15 cellular contexts compared by ENCODE assay signal in the genomic region with DNA sequence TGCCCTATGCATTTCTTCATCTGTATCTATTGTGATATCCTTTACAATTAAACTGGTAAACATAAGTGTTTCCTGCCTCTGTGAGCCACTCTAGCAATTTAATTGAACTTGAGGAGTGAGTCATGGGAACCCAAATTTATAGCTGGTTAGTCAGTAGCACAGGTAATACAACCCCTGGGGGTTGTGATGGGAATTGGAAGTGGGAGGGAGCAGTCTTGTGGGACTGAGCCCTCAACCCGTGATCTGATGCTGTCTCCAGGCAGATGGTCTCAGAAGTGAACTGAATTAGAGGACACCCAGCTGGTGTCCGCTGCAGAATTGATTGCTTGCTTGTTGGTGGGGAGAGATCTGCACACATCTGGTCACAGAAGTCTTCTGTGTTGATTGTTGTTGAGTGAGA. TPM values are rescaled to one million over a fixed set of nuclear protein-coding genes. Genes with fewer than 3 reads are reported as not detected.
DNase-seq lines count a peak whose midpoint lies in the region; ATAC-seq and TF ChIP-seq lines count a peak whose summit lies in the region.
"Had no signal": no experiment of that assay in that cellular context is flagged by ENCODE, and none has a peak within 500 bp of the region (broad histone marks: within the 10 kb centered on the region; RNA-seq: fewer than 3 reads in every experiment).

No MANE protein-coding gene starts in this region.

- H3K4me3 ChIP-seq in HCT116 (replicated peaks in 1 of 2; ENCODE audit: low read depth in 1 of 2, low read length in 2 of 2) (peak overlapping the region in 1 of 2 experiments; percentile 14; a peak in 1 of 4 replicates), neural progenitor cell (no peak overlapping the region)
- H3K4me3 ChIP-seq: spleen, testis had no signal

- H3K4me3 Mint-ChIP-seq in neural progenitor cell: no peak overlapping the region
- H3K4me3 Mint-ChIP-seq in osteocyte (ENCODE audit: unreplicated experiment): no peak overlapping the region

- RAD21 ChIA-PET in HCT116 (lab: Charles Lee; ENCODE audit: low non-redundant PET in 1 of 2, low total read pairs in 2 of 2, uncharacterized antibody in 2 of 2, unreplicated experiment in 2 of 2): interaction anchor here in 1 of 2 experiments (0.5 kb wide), 1 partner anchor 17 kb away, joined by 4 read pairs; no protein-coding TSS in a partner anchor

- H3K9me3 Mint-ChIP-seq in neural progenitor cell: peaks cover 7% of the 10 kb centered on the region
- no peaks in the 10 kb centered on the region for H3K9me3 Mint-ChIP-seq in osteocyte (ENCODE audit: unreplicated experiment)

- H3K27ac Mint-ChIP-seq in neural progenitor cell (peak overlapping the region; percentile 22), osteocyte (ENCODE audit: unreplicated experiment) (no peak overlapping the region)

- H3K36me3 Mint-ChIP-seq in neural progenitor cell: no peaks in the 10 kb centered on the region
- no peaks in the 10 kb centered on the region for H3K36me3 Mint-ChIP-seq in osteocyte (ENCODE audit: unreplicated experiment)

- peak; percentile 74 for DNase-seq in HCT116 (ENCODE audit: low read depth, low spot score)
- DNase-seq in NCI-H2107 (lab: John Stamatoyannopoulos, UW): peak; percentile 83
- no peak for DNase-seq in neural progenitor cell (ENCODE audit: low spot score)
- DNase-seq in AG08396 (ENCODE audit: low spot score): no peak
- no peak for DNase-seq in osteocyte (ENCODE audit: extremely low spot score, unreplicated experiment)
- DNase-seq: activated CD4-positive, alpha-beta T cell treated with anti-CD3 and anti-CD28 coated beads for 1 hour; activated T-cell treated with anti-CD3 and anti-CD28 coated beads for 4 hours; mesenchymal stem cell; occipital lobe; spleen; testis had no signal

- H3K27me3 Mint-ChIP-seq in neural progenitor cell (ENCODE audit: insufficient read depth, low read depth) (peaks cover 14% of the 10 kb centered on the region), osteocyte (ENCODE audit: unreplicated experiment) (peaks cover 18% of the 10 kb centered on the region)

- H3K36me3 ChIP-seq in HCT116 (ENCODE audit: control insufficient read depth in 1 of 2, insufficient read depth in 2 of 2, low read length in 2 of 2): no peaks in the 10 kb centered on the region
- H3K36me3 ChIP-seq in neural progenitor cell: no peaks in the 10 kb centered on the region
- H3K36me3 ChIP-seq: spleen had no signal

- H3K4me2 ChIP-seq in HCT116 (ENCODE audit: low read length): peak overlapping the region; percentile 64
- H3K4me2 ChIP-seq in neural progenitor cell: no peak overlapping the region

- H3K4me1 ChIP-seq in HCT116 (ENCODE audit: control insufficient read depth in 1 of 2, insufficient read depth in 2 of 2, low read length in 2 of 2): peaks cover 22 to 39% of the 10 kb centered on the region in 2 experiments
- no peaks in the 10 kb centered on the region for H3K4me1 ChIP-seq in neural progenitor cell
- H3K4me1 ChIP-seq: testis had no signal

- no peaks in the 10 kb centered on the region for H3F3A ChIP-seq in neural progenitor cell (ENCODE audit: low read depth)

- POLR2A ChIA-PET in HCT116 (lab: Charles Lee): interaction anchor here (0.8 to 2.7 kb wide), 5 partner anchors 8 to 144 kb away, joined by 3 to 13 read pairs (median 4); a partner anchor contains a TSS

- peak; percentile 93 for ATAC-seq in HCT116
- peak; percentile 53; the same call in 2 of the 3 replicates for ATAC-seq in SK-N-SH treated with all-trans-retinoic acid at 6 μM for 48 hours
- no peak for ATAC-seq in HG02885 (IDR thresholded peaks at IDR 0.05; ENCODE audit: poor library complexity, unreplicated experiment)

- intact Hi-C loops in HCT116 (cut with micrococcal nuclease): no loop called here

- H4K20me1 ChIP-seq in HCT116 (ENCODE audit: insufficient read depth): no peaks in the 10 kb centered on the region
- H4K20me1 ChIP-seq in neural progenitor cell (ENCODE audit: low read depth): no peaks in the 10 kb centered on the region

- TF ChIP-seq POLR2A in HCT116 (IDR thresholded peaks at IDR 0.05; ENCODE audit: borderline replicate concordance, extremely low read depth, insufficient read depth, insufficient read length): no peak

- H3K4me1 Mint-ChIP-seq in neural progenitor cell (peaks cover 3% of the 10 kb centered on the region), osteocyte (ENCODE audit: unreplicated experiment) (no peaks in the 10 kb centered on the region)

- H3K27ac ChIP-seq in HCT116 (ENCODE audit: low read depth, low read length): no peak overlapping the region; the same call in 1 of the 2 replicates
- no peak overlapping the region for H3K27ac ChIP-seq in neural progenitor cell
- H3K27ac ChIP-seq: HL-60, spleen, testis had no signal

- no TSS peak for BruUV-seq in HCT116 (replicated peaks; lab: Mats Ljungman, UMichigan)

- H3K9ac ChIP-seq in HCT116 (ENCODE audit: low read length): 0 out of 2 replicates have a peak overlapping the region, but pooled peaks have one; percentile 15
- H3K9ac ChIP-seq in neural progenitor cell: no peak overlapping the region

- no peaks in the 10 kb centered on the region for H3K9me2 ChIP-seq in HCT116 (ENCODE audit: insufficient read depth)

- CTCF ChIA-PET in HCT116 (lab: Charles Lee): interaction anchor here (0.8 to 1.9 kb wide), 4 partner anchors 9 to 36 kb away, joined by 3 to 10 read pairs (median 6); no protein-coding TSS in a partner anchor

- no peaks in the 10 kb centered on the region for H3K27me3 ChIP-seq in HCT116 (ENCODE audit: insufficient read depth, low read length)
- H3K27me3 ChIP-seq in neural progenitor cell: peaks cover 16% of the 10 kb centered on the region
- H3K27me3 ChIP-seq: testis had no signal

- H3K79me2 ChIP-seq in HCT116 (ENCODE audit: insufficient read depth, low read length) (no peaks in the 10 kb centered on the region), neural progenitor cell (ENCODE audit: low read depth) (no peaks in the 10 kb centered on the region)

- H3K9me3 ChIP-seq in HCT116 (ENCODE audit: control insufficient read depth in 1 of 2, insufficient read depth in 1 of 2, low read depth in 1 of 2, low read length in 2 of 2): no peaks in the 10 kb centered on the region
- H3K9me3 ChIP-seq in neural progenitor cell (ENCODE audit: low read depth): no peaks in the 10 kb centered on the region
- H3K9me3 ChIP-seq: spleen, testis had no signal

- peak overlapping the region; percentile 12 for H2AFZ ChIP-seq in HCT116 (ENCODE audit: low read depth, low read length, poor library complexity, severe bottlenecking)
- H2AFZ ChIP-seq in neural progenitor cell (replicated peaks): no peak overlapping the region

- peak; percentile 19; the same call in 1 of the 2 replicates for TF ChIP-seq RAD21 in HCT116 (IDR thresholded peaks at IDR 0.05; ENCODE audit: low read depth)

- TF ChIP-seq CTCF in HCT116 (IDR thresholded peaks at IDR 0.05 in 2 of 3, conservative IDR thresholded peaks at IDR 0.05 in 1 of 3; ENCODE audit: borderline replicate concordance in 1 of 3, insufficient read depth in 1 of 3, low read depth in 2 of 3, low read length in 2 of 3) (peak in 2 of 3 experiments; percentile 31 to 38; a peak in 3 of 6 replicates), neural progenitor cell (IDR thresholded peaks at IDR 0.05) (no peak), osteocyte (IDR thresholded peaks at IDR 0.05) (no peak)

TF ChIP-seq in HCT116, 20 proteins besides CTCF, POLR2A, EP300 and RAD21 (continues in another document):
- peak; percentile 82 for TF ChIP-seq FOSL1 (IDR thresholded peaks at IDR 0.05; ENCODE audit: low read depth)
- peak; percentile 61; the same call in 1 of the 2 replicates for TF ChIP-seq CBX3 (IDR thresholded peaks at IDR 0.05; ENCODE audit: low read depth)

TF ChIP-seq in SK-N-SH treated with all-trans-retinoic acid at 6 μM for 48 hours, 23 proteins besides CTCF, POLR2A, EP300 and RAD21 (continues in another document):
- TF ChIP-seq ZNF8 (CRISPR knock-in tag; IDR thresholded peaks at IDR 0.05) (no peak), OSR1 (CRISPR knock-in tag; IDR thresholded peaks at IDR 0.05) (no peak), ESRRG (CRISPR knock-in tag; IDR thresholded peaks at IDR 0.05) (no peak), GLIS3 (CRISPR knock-in tag; IDR thresholded peaks at IDR 0.05) (no peak)
- TF ChIP-seq, protein P1, sequence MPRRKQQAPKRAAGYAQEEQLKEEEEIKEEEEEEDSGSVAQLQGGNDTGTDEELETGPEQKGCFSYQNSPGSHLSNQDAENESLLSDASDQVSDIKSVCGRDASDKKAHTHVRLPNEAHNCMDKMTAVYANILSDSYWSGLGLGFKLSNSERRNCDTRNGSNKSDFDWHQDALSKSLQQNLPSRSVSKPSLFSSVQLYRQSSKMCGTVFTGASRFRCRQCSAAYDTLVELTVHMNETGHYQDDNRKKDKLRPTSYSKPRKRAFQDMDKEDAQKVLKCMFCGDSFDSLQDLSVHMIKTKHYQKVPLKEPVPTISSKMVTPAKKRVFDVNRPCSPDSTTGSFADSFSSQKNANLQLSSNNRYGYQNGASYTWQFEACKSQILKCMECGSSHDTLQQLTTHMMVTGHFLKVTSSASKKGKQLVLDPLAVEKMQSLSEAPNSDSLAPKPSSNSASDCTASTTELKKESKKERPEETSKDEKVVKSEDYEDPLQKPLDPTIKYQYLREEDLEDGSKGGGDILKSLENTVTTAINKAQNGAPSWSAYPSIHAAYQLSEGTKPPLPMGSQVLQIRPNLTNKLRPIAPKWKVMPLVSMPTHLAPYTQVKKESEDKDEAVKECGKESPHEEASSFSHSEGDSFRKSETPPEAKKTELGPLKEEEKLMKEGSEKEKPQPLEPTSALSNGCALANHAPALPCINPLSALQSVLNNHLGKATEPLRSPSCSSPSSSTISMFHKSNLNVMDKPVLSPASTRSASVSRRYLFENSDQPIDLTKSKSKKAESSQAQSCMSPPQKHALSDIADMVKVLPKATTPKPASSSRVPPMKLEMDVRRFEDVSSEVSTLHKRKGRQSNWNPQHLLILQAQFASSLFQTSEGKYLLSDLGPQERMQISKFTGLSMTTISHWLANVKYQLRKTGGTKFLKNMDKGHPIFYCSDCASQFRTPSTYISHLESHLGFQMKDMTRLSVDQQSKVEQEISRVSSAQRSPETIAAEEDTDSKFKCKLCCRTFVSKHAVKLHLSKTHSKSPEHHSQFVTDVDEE (CRISPR knock-in tag; IDR thresholded peaks at IDR 0.05): no peak

RNA-seq across cellular contexts. Expression of a gene that starts 7.7 kb away (rescaled TPM):
- total RNA-seq in HCT116 (2021; ENCODE audit: unreplicated experiment) (14.7 TPM), neural progenitor cell (ENCODE audit: low replicate concordance) (0.28 TPM in 1 of 2 replicates, not detected in the other), osteocyte (1.9 and 3.3 TPM in 2 replicates)
- polyA plus RNA-seq in HCT116 (2012): 11.4 and 13.8 TPM in 2 replicates
- total RNA-seq: occipital lobe had no signal

RNA-seq across cellular contexts. Expression of a gene that starts 50.2 kb away (rescaled TPM):
- total RNA-seq in HCT116 (2021; ENCODE audit: unreplicated experiment): not detected
- 0.12 and 0.30 TPM in 2 replicates for polyA plus RNA-seq in HCT116 (2012)
- total RNA-seq in neural progenitor cell (ENCODE audit: low replicate concordance): not detected in 2 replicates
- not detected in 2 replicates for total RNA-seq in osteocyte
- total RNA-seq: chondrocyte had no signal

RNA-seq across cellular contexts. Expression of a gene that starts 53.5 kb away (rescaled TPM):
- not detected for total RNA-seq in HCT116 (2021; ENCODE audit: unreplicated experiment)
- 0.39 and 0.62 TPM in 2 replicates for polyA plus RNA-seq in HCT116 (2012)
- total RNA-seq in neural progenitor cell (ENCODE audit: low replicate concordance): 0.09 TPM in 1 of 2 replicates, not detected in the other
- total RNA-seq in osteocyte: 1.3 and 1.4 TPM in 2 replicates

RNA-seq across cellular contexts. Expression of a gene that starts 55.8 kb away (rescaled TPM):
- total RNA-seq in HCT116 (2021; ENCODE audit: unreplicated experiment) (0.66 TPM), neural progenitor cell (ENCODE audit: low replicate concordance) (1.1 TPM in 1 of 2 replicates, not detected in the other), osteocyte (8.6 and 9.1 TPM in 2 replicates)
- 0.22 and 0.36 TPM in 2 replicates for polyA plus RNA-seq in HCT116 (2012)

Comparison
In these comparisons a context has a peak if more than half of its experiments do, and no peak if none do; other contexts are left out.
1. DNase-seq: peak in HCT116 (single experiment) and NCI-H2107 (single experiment); none in neural progenitor cell (single experiment), AG08396 (single experiment) and osteocyte (single experiment).
2. CTCF ChIP-seq: peak in HCT116 (2 of 3); none in neural progenitor cell (single experiment) and osteocyte (single experiment).